In genomic region chr5:111754190-111754589, GRCh38 we compare ENCODE assay signal across 1 cellular context.
TF ChIP-seq lines count a peak whose summit lies in the region.

No MANE protein-coding gene starts in this region.

TF ChIP-seq in HepG2, 621 proteins besides CTCF, POLR2A, EP300 and RAD21 (continued from another document and continues in another):
- TF ChIP-seq CENPT (CRISPR knock-in tag; IDR thresholded peaks at IDR 0.05; ENCODE audit: low read depth) = no peak
- no peak for TF ChIP-seq ZNF549 (CRISPR knock-in tag; IDR thresholded peaks at IDR 0.05)
- no peak for TF ChIP-seq ZNF234 (CRISPR knock-in tag; conservative IDR thresholded peaks at IDR 0.05)
- TF ChIP-seq ZNF569 (CRISPR knock-in tag; IDR thresholded peaks at IDR 0.05; ENCODE audit: borderline replicate concordance) = no peak
- no peak for TF ChIP-seq ZHX1 (CRISPR knock-in tag; IDR thresholded peaks at IDR 0.05; ENCODE audit: low read depth)
- no peak for TF ChIP-seq ARID4A (CRISPR knock-in tag; IDR thresholded peaks at IDR 0.05; ENCODE audit: borderline replicate concordance)
- TF ChIP-seq ZSCAN20 (CRISPR knock-in tag; IDR thresholded peaks at IDR 0.05; ENCODE audit: borderline replicate concordance) = no peak
- no peak for TF ChIP-seq RNF219 (CRISPR knock-in tag; IDR thresholded peaks at IDR 0.05)
- TF ChIP-seq ZFP62 (CRISPR knock-in tag; IDR thresholded peaks at IDR 0.05) = no peak
- no peak for TF ChIP-seq ZNF235 (CRISPR knock-in tag; IDR thresholded peaks at IDR 0.05; ENCODE audit: borderline replicate concordance)
- TF ChIP-seq SRSF9 (IDR thresholded peaks at IDR 0.05; ENCODE audit: borderline replicate concordance, insufficient read depth, low read depth, low read length, poor library complexity, severe bottlenecking) = no peak
- no peak for TF ChIP-seq CSRNP1 (CRISPR knock-in tag; IDR thresholded peaks at IDR 0.05)
- TF ChIP-seq ARID3A (IDR thresholded peaks at IDR 0.05; ENCODE audit: low read depth, low read length) = 0 out of 2 replicates have a peak, but pooled peaks have one; percentile 36
- no peak for TF ChIP-seq USF2 (IDR thresholded peaks at IDR 0.05; ENCODE audit: low read depth, low read length)
- peak; percentile 33; the same call in 1 of the 2 replicates for TF ChIP-seq USF2 (CRISPR knock-in tag; IDR thresholded peaks at IDR 0.05; ENCODE audit: borderline replicate concordance)
- TF ChIP-seq FOSL2 (CRISPR knock-in tag; IDR thresholded peaks at IDR 0.05) = no peak
- TF ChIP-seq NRL (CRISPR knock-in tag; IDR thresholded peaks at IDR 0.05; ENCODE audit: borderline replicate concordance) = no peak
- no peak for TF ChIP-seq ZNF383 (CRISPR knock-in tag; IDR thresholded peaks at IDR 0.05; ENCODE audit: borderline replicate concordance)
- TF ChIP-seq STAT6 (CRISPR knock-in tag; IDR thresholded peaks at IDR 0.05; ENCODE audit: borderline replicate concordance) = no peak
- no peak for TF ChIP-seq ZNF496 (CRISPR knock-in tag; IDR thresholded peaks at IDR 0.05; ENCODE audit: insufficient replicate concordance)
- 0 out of 2 replicates have a peak, but pooled peaks have one; percentile 27 for TF ChIP-seq FOXK1 (CRISPR knock-in tag; IDR thresholded peaks at IDR 0.05; ENCODE audit: borderline replicate concordance, low read depth)
- TF ChIP-seq NFATC3 (CRISPR knock-in tag; IDR thresholded peaks at IDR 0.05) = no peak
- TF ChIP-seq ZNF512 (CRISPR knock-in tag; IDR thresholded peaks at IDR 0.05) = no peak
- TF ChIP-seq HNRNPH1 (optimal IDR thresholded peaks at IDR 0.05; ENCODE audit: low read depth, low read length) = no peak
- TF ChIP-seq MXD3 (CRISPR knock-in tag; IDR thresholded peaks at IDR 0.05) = no peak
- TF ChIP-seq ZNF609 (CRISPR knock-in tag; IDR thresholded peaks at IDR 0.05; ENCODE audit: borderline replicate concordance) = no peak
- no peak for TF ChIP-seq SRF (IDR thresholded peaks at IDR 0.05; ENCODE audit: low read depth, low read length)
